In genomic region chr7:110076194-110076593, GRCh38 we compare ENCODE assay signal across 6 cellular contexts.
"Had no signal": no experiment of that assay in that cellular context is flagged by ENCODE, and none has a peak within 500 bp of the region (broad histone marks: within the 10 kb centered on the region; RNA-seq: fewer than 3 reads in every experiment).

No MANE protein-coding gene starts in this region.

- FAIRE-seq: HTR-8/SVneo had no signal

- DNase-seq: IMR-90, KBM-7, KG1 had no signal

- H3K9ac ChIP-seq: KMS-11 had no signal

- H3K4me2 ChIP-seq: KMS-11 had no signal

- H3K27ac ChIP-seq: HL-60, KMS-11 had no signal
